In the genomic region with DNA sequence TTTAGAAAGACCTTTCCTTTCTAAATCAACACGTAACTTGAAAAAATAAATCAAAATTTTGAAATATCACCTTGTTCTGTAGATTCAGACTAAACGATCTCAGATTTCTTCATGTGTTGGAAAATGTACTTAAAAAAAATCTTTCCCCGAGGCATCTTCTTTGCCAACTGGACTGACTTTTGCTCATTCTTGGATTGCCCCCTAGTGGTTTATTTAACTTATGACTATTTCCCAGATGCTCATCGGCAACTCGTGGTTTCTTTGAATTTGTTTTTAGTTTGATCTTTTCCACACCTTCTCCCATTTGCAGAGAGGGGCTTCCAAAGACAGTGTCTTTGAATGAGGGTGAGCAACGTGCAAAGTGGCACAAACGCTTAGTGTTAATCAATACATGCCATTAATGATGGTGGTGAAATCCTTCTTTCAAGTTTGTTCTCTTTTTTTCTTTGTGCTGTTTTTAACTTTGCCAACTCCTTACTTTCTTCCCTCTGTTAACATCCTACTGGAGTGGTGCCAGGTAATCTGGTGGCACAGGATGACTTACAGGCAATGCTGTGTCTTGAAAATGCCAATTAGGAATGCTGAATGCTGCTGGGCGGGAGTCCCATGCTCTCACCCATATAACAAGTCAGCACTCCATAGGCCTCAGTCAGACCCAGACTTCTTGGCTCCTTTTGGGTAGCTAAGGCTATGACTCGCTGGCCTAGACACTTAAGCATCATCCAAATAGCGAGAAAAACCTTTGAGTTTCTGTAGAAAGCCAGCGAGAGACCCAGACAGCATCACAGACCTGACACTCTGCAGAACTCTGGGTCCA, we compare ENCODE assay signal across 8 cellular contexts. TPM values are rescaled to one million over a fixed set of nuclear protein-coding genes. Genes with fewer than 3 reads are reported as not detected.
DNase-seq lines count a peak whose midpoint lies in the region; ATAC-seq, FAIRE-seq and TF ChIP-seq lines count a peak whose summit lies in the region.

No MANE protein-coding gene starts in this region.

- H3K9me3 ChIP-seq in astrocyte (ENCODE audit: insufficient read depth, low read depth, low read length) (no peaks in the 10 kb centered on the region), stomach smooth muscle (ENCODE audit: control insufficient read depth in 2 of 2, low read length in 2 of 2) (no peaks in the 10 kb centered on the region)

- no peaks in the 10 kb centered on the region for H3K36me3 ChIP-seq in astrocyte (ENCODE audit: insufficient read depth, low read length)
- no peaks in the 10 kb centered on the region for H3K36me3 ChIP-seq in stomach smooth muscle (ENCODE audit: control insufficient read depth in 2 of 2, insufficient read depth in 2 of 2, low read length in 2 of 2)

- H3K4me1 Mint-ChIP-seq in astrocyte (ENCODE audit: low read depth, unreplicated experiment), result peaks cover 62% of the 10 kb centered on the region
- peaks cover 36 to 51% of the 10 kb centered on the region in 2 donors for H3K4me1 Mint-ChIP-seq in immature natural killer cell

- no peaks in the 10 kb centered on the region for H4K20me1 ChIP-seq in astrocyte (ENCODE audit: insufficient read depth, low read length)

- H3K4me2 ChIP-seq in astrocyte (ENCODE audit: low read length), result peak overlapping the region; percentile 46

- H3K9ac ChIP-seq in astrocyte (ENCODE audit: low read length), result peak overlapping the region; percentile 61
- peak overlapping the region in 1 of 2 donors; percentile 32 for H3K9ac ChIP-seq in stomach smooth muscle (ENCODE audit: low read length in 2 of 2)

- peaks cover 2% of the 10 kb centered on the region for H3K9me3 Mint-ChIP-seq in astrocyte (ENCODE audit: unreplicated experiment)
- no peaks in the 10 kb centered on the region for H3K9me3 Mint-ChIP-seq in immature natural killer cell

- H3K36me3 Mint-ChIP-seq in astrocyte (ENCODE audit: low read depth, unreplicated experiment) (peaks cover 8% of the 10 kb centered on the region), immature natural killer cell (peaks cover 5 to 11% (median 6%) of the 10 kb centered on the region in 3 donors)

- H3K27ac Mint-ChIP-seq in astrocyte (ENCODE audit: unreplicated experiment) (peak overlapping the region; percentile 87), immature natural killer cell (peak overlapping the region in 2 of 6 donors; percentile 11 to 41)

- peak overlapping the region; percentile 45 for H2AFZ ChIP-seq in astrocyte (ENCODE audit: low read depth, low read length)

- H3K4me3 Mint-ChIP-seq in astrocyte (ENCODE audit: unreplicated experiment), result no peak overlapping the region
- H3K4me3 Mint-ChIP-seq in immature natural killer cell, result peak overlapping the region in 2 of 5 donors; percentile 4 to 17

- ATAC-seq in HG03095 (IDR thresholded peaks at IDR 0.05; ENCODE audit: unreplicated experiment) (peak; percentile 52), GM21717 (IDR thresholded peaks at IDR 0.05; ENCODE audit: unreplicated experiment) (no peak)

- TF ChIP-seq CTCF in astrocyte (IDR thresholded peaks at IDR 0.05; ENCODE audit: insufficient read depth, low read depth, low read length), result peak; percentile 77

- H3K79me2 ChIP-seq in astrocyte (ENCODE audit: insufficient read depth, low read length), result peaks cover 35% of the 10 kb centered on the region

- H3K27me3 Mint-ChIP-seq in astrocyte (ENCODE audit: low read depth, unreplicated experiment), result no peaks in the 10 kb centered on the region
- no peaks in the 10 kb centered on the region for H3K27me3 Mint-ChIP-seq in immature natural killer cell (ENCODE audit: low read depth in 3 of 3)

- FAIRE-seq in astrocyte (lab: Jason Lieb, UNC), result peak; percentile 32

- H3K27ac ChIP-seq in astrocyte (ENCODE audit: low read depth, low read length) (peak overlapping the region; percentile 68), stomach smooth muscle (ENCODE audit: low read length) (peak overlapping the region; percentile 66)

- no peaks in the 10 kb centered on the region for H3K27me3 ChIP-seq in astrocyte (ENCODE audit: insufficient read depth, low read length)
- no peaks in the 10 kb centered on the region for H3K27me3 ChIP-seq in stomach smooth muscle (ENCODE audit: control insufficient read depth in 1 of 2, insufficient read depth in 2 of 2, low read length in 2 of 2)

- no peak overlapping the region for H3K4me3 ChIP-seq in astrocyte (ENCODE audit: insufficient read depth, low read depth, low read length)
- H3K4me3 ChIP-seq in stomach smooth muscle (ENCODE audit: low read length in 2 of 2), result peak overlapping the region; percentile 8 to 24

- peaks cover 42% of the 10 kb centered on the region for H3K4me1 ChIP-seq in astrocyte (ENCODE audit: insufficient read depth, low read length)
- H3K4me1 ChIP-seq in stomach smooth muscle (ENCODE audit: control insufficient read depth, insufficient read depth, low read length), result peaks cover 22% of the 10 kb centered on the region

- peak; percentile 74 for DNase-seq in EL
- DNase-seq in NCI-H446 treated with DMSO at 0.1 percent for 48 hours (lab: John Stamatoyannopoulos, UW), result peak; percentile 52
- peak; percentile 54 for DNase-seq in astrocyte (ENCODE audit: low read depth)
- DNase-seq in immature natural killer cell, result peak; percentile 54 to 66 (median 63)
- no peak for DNase-seq in activated effector memory CD4-positive, alpha-beta T cell treated with Interleukin-2 at 50 U/mL for 16 hours

RNA-seq across cellular contexts. Expression of gene PRSS23, which starts 18.3 kb away (rescaled TPM):
- total RNA-seq in astrocyte, result 680 and 717 TPM in 2 replicates
- polyA plus RNA-seq in immature natural killer cell, result 100 to 1,000 TPM; 215 to 248 (median 217) TPM
